In the genomic region with DNA sequence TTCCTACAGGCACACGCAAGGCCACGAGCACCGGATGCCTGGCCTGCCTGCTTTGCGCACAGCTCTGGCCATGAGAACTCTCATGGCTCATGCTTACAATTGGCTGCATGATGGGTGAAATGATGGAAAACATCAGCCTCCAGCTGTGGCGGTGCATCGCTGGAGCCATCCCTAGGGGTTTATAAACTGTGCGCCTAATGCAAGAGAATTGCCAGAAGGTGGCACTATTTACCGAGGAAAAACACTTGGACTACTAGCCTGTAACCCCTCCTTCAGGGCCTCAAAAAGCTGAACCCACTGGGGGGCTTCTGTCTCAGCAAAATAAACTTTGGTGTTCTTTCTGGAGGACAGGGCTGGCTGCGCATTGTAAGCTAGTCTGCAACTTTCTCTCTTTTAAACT, we compare ENCODE assay signal across 9 cellular contexts. TPM values are rescaled to one million over a fixed set of nuclear protein-coding genes. Genes with fewer than 3 reads are reported as not detected.
DNase-seq lines count a peak whose midpoint lies in the region; ATAC-seq and TF ChIP-seq lines count a peak whose summit lies in the region.
"Had no signal": no experiment of that assay in that cellular context is flagged by ENCODE, and none has a peak within 500 bp of the region (broad histone marks: within the 10 kb centered on the region; RNA-seq: fewer than 3 reads in every experiment).

No MANE protein-coding gene starts in this region.

- H3K9me3 ChIP-seq in parathyroid adenoma (ENCODE audit: control insufficient read depth, low read length), result no peaks in the 10 kb centered on the region

- no peaks in the 10 kb centered on the region for H3K27me3 ChIP-seq in parathyroid adenoma (ENCODE audit: control insufficient read depth, insufficient read depth, low read length)

- no peak overlapping the region for H3K4me2 ChIP-seq in parathyroid adenoma (ENCODE audit: low read length)

- H3K36me3 ChIP-seq in parathyroid adenoma (ENCODE audit: control insufficient read depth, insufficient read depth, low read length), result no peaks in the 10 kb centered on the region

- H3K27ac ChIP-seq in parathyroid adenoma, result no peak overlapping the region

- no peaks in the 10 kb centered on the region for H3K79me2 ChIP-seq in parathyroid adenoma

- no peak for TF ChIP-seq POLR2A in lower leg skin (IDR thresholded peaks at IDR 0.05)

- WGBS in lower leg skin, 2 donors, result 63 to 95% methylated on average over 3 to 9 of the region's 9 CpGs

- no peak overlapping the region for H3K4me3 ChIP-seq in parathyroid adenoma (ENCODE audit: low read depth, low read length)
- no peak overlapping the region for H3K4me3 ChIP-seq in lower leg skin (ENCODE audit: low read depth, poor library complexity, severe bottlenecking)

- no peak overlapping the region for H3K9ac ChIP-seq in parathyroid adenoma

- ATAC-seq in GM21390 (IDR thresholded peaks at IDR 0.05; ENCODE audit: unreplicated experiment), result no peak

- DNase-seq in NCI-H1105 (lab: John Stamatoyannopoulos, UW) (peak; percentile 0), NCI-H1105 treated with DMSO at 0.1 percent for 48 hours (lab: John Stamatoyannopoulos, UW) (no peak), NCI-H2227 (lab: John Stamatoyannopoulos, UW; ENCODE audit: unreplicated experiment) (peak; percentile 64), dermis blood vessel endothelial cell (peak; percentile 50), lower leg skin (ENCODE audit: low spot score in 2 of 2) (no peak), ureter (ENCODE audit: low spot score) (no peak)
- DNase-seq: islet precursor cell had no signal

- no peaks in the 10 kb centered on the region for H3K4me1 ChIP-seq in parathyroid adenoma

- H2AFZ ChIP-seq in parathyroid adenoma, result no peak overlapping the region

- TF ChIP-seq CTCF in parathyroid adenoma (IDR thresholded peaks at IDR 0.05), result peak; percentile 7
- no peak for TF ChIP-seq CTCF in lower leg skin (IDR thresholded peaks at IDR 0.05)

- intact Hi-C loops in lower leg skin (cut with DNase I; ENCODE audit: low total_unique reads), result no loop called here

RNA-seq across cellular contexts. Expression of a gene that starts 51.9 kb away (rescaled TPM):
- total RNA-seq in dermis blood vessel endothelial cell (10.0 and 13.3 TPM in 2 replicates), lower leg skin (10 to 100 TPM in 3 of 4 donors, 1 to 10 TPM in 1; 8.7 to 17.6 (median 14.1) TPM), ureter (26.3 TPM)

Comparison
In these comparisons a context has a peak if more than half of its experiments do, and no peak if none do; other contexts are left out.
1. DNase-seq: peak in NCI-H1105 (single experiment), NCI-H2227 (single experiment) and dermis blood vessel endothelial cell (single experiment); none in NCI-H1105 treated with DMSO at 0.1 percent for 48 hours (single experiment), lower leg skin (0 of 2) and ureter (single experiment).